ENCODE assay signal across 8 cellular contexts in the genomic region with DNA sequence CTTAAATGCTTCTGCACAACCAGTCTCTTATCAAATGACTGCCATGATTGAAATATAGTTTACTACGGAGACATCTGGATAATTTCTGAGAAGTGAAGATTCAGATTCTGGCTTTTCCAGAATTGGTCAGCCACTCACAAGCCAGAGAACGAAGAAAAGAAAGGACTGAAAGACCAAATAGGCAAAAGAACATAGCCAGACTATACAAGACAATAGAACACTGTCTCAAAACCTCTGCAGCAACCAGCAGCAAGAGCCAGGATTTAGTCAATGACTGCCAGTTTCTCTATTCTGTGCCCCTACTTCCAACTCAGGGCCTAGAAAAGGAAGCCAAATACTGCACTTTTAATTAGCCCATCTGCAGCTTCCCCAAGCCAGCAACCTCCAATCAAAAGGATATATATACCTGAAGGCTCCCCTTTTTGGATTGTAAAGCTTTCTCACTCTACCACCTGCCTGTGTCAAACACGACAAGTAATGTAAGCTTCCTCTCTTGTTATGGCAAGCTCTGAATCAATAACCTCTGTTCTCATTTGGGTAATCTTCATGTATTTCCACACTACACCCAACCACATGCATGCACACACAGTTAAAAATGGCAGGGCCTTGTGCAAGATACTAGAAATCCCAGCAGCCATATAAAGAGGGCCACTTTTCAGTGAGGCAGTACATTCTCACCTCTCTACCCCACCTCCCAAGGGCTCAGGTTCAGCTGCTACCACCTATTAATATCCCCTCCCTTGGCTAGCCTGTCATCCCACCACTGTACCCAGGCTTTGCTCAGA.
"Had no signal": no experiment of that assay in that cellular context is flagged by ENCODE, and none has a peak within 500 bp of the region (broad histone marks: within the 10 kb centered on the region; RNA-seq: fewer than 3 reads in every experiment).

No MANE protein-coding gene starts in this region.

- H3K27ac Mint-ChIP-seq: stimulated activated effector memory CD8-positive, alpha-beta T cell treated with anti-CD3 and anti-CD28 coated beads, Interleukin-12 subunit alpha, Interleukin-12 subunit beta, amount 100 ng/mL, for 72 hours had no signal

- H3K36me3 Mint-ChIP-seq: stimulated activated effector memory CD8-positive, alpha-beta T cell treated with anti-CD3 and anti-CD28 coated beads, Interleukin-12 subunit alpha, Interleukin-12 subunit beta, amount 100 ng/mL, for 72 hours had no signal

- H3K4me3 Mint-ChIP-seq: stimulated activated effector memory CD8-positive, alpha-beta T cell treated with anti-CD3 and anti-CD28 coated beads, Interleukin-12 subunit alpha, Interleukin-12 subunit beta, amount 100 ng/mL, for 72 hours had no signal

- DNase-seq: activated CD4-positive, alpha-beta T cell treated with anti-CD3 and anti-CD28 coated beads, Interleukin-2, amount 50 U/mL, for 1 hour; activated naive CD4-positive, alpha-beta T cell; activated T-cell treated with anti-CD3 and anti-CD28 coated beads for 4 hours; kidney glomerular epithelial cell; stimulated activated CD4-positive, alpha-beta T cell treated with anti-CD3 and anti-CD28 coated beads, Interleukin-12 subunit alpha, Interleukin-12 subunit beta, amount 100 ng/mL, for 4 hours; trophoblast cell had no signal

- H3K4me1 Mint-ChIP-seq: stimulated activated effector memory CD8-positive, alpha-beta T cell treated with anti-CD3 and anti-CD28 coated beads, Interleukin-12 subunit alpha, Interleukin-12 subunit beta, amount 100 ng/mL, for 72 hours had no signal

- ATAC-seq: activated CD4-positive, CD25-positive, alpha-beta regulatory T cell treated with anti-CD3 and anti-CD28 coated beads, Interleukin-2, amount 50 U/mL, for 24 hours; stimulated activated effector memory CD8-positive, alpha-beta T cell treated with anti-CD3 and anti-CD28 coated beads, Interleukin-12 subunit alpha, Interleukin-12 subunit beta, amount 100 ng/mL, for 72 hours had no signal
